21 cellular contexts compared by ENCODE assay signal in the genomic region with DNA sequence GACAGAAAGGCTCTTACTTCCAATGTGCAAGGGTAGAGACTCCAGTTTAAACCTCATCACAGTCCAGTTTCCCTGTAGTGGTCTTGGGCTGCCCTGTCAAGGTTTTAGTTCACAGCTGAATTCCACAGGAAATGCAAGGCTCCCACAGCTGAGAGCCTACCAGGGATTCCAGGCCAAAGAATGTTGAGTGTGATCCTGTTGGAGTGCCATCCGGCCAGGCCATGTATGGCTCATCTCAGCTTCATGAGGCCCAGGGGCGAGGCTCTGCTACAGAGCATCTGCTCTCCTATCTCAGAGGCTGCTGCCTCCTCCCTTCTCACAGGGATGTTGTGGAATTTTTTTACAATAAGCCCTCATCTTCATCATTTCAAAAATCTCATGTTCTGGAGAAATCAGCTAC.
"Had no signal": no experiment of that assay in that cellular context is flagged by ENCODE, and none has a peak within 500 bp of the region (broad histone marks: within the 10 kb centered on the region; RNA-seq: fewer than 3 reads in every experiment).

No MANE protein-coding gene starts in this region.

- H3K4me3 ChIP-seq: SJSA1, SK-N-MC had no signal

- H3K27ac ChIP-seq: HL-60, RWPE1, SJSA1, SK-N-MC had no signal

- H3K27me3 ChIP-seq: SJSA1 had no signal

- H3K9me3 ChIP-seq: SJSA1 had no signal

- H3K4me1 ChIP-seq: SJSA1 had no signal

- H3K36me3 ChIP-seq: SJSA1 had no signal

- DNase-seq: KBM-7, MV-4-11, NCI-H1048, NCI-H1105, NCI-H1417, NCI-H1436 treated with DMSO at 0.1 percent for 48 hours, NCI-H1694, NCI-H187 treated with DMSO at 0.1 percent for 48 hours, NCI-H2029 treated with DMSO at 0.1 percent for 48 hours, NCI-H2107, NCI-H2227 treated with DMSO at 0.1 percent for 48 hours, NCI-H524, NCI-H526 treated with DMSO at 0.1 percent for 48 hours, NCI-H748 treated with DMSO at 0.1 percent for 48 hours, PC-3, SHP77 had no signal

- ATAC-seq: Panc1, PC-3 had no signal
